Comparison of ENCODE assay signal across 11 cellular contexts in genomic region chr3:124263168-124263567, GRCh38.
DNase-seq lines count a peak whose midpoint lies in the region; ATAC-seq, FAIRE-seq and TF ChIP-seq lines count a peak whose summit lies in the region.
"Had no signal": no experiment of that assay in that cellular context is flagged by ENCODE, and none has a peak within 500 bp of the region (broad histone marks: within the 10 kb centered on the region; RNA-seq: fewer than 3 reads in every experiment).

No MANE protein-coding gene starts in this region.

- CTCF ChIA-PET in K562 (lab: Yijun Ruan, JAX; ENCODE audit: low intra/inter-chr PET ratio), result no interaction called here

- H3K9ac ChIP-seq in K562 (ENCODE audit: insufficient read depth in 1 of 2, low read depth in 2 of 2, low read length in 2 of 2), result no peak overlapping the region

- WGBS in K562 (ENCODE audit: insufficient coverage, low coverage, missing lambda C conversion rate), result 4% methylated on average over 4 of the region's 4 CpGs

- DNase-seq in AML-193 (lab: John Stamatoyannopoulos, UW), result peak; percentile 1 to 12
- DNase-seq in LHCN-M2 (ENCODE audit: low read depth), result peak; percentile 93
- peak in 1 of 4 experiments; percentile 16 for DNase-seq in K562 (ENCODE audit: extremely low read depth in 1 of 4, low spot score in 3 of 4)
- peak; percentile 40 for DNase-seq in left kidney (ENCODE audit: low read depth, low spot score)
- no peak for DNase-seq in SW 1271 (lab: John Stamatoyannopoulos, UW)
- no peak for DNase-seq in activated naive CD4-positive, alpha-beta T cell (lab: John Stamatoyannopoulos, UW)
- no peak for DNase-seq in NCI-H1092 (lab: John Stamatoyannopoulos, UW)
- DNase-seq: GF-D8; lower lobe of right lung; stimulated activated CD4-positive, alpha-beta T cell treated with anti-CD3 and anti-CD28 coated beads, Interleukin-15, amount 100 ng/mL, for 24 hours had no signal

- TF ChIP-seq CTCF in K562 (IDR thresholded peaks at IDR 0.05 in 2 of 3, conservative IDR thresholded peaks at IDR 0.05 in 1 of 3; ENCODE audit: insufficient read depth in 2 of 3, low read depth in 1 of 3, low read length in 3 of 3), result no peak

- H3K4me2 ChIP-seq in K562 (ENCODE audit: insufficient read depth, low read length), result no peak overlapping the region

- no peak overlapping the region for H3K4me3 ChIP-seq in K562
- H3K4me3 ChIP-seq: lower lobe of right lung had no signal

- H3K27me3 ChIP-seq in K562 (ENCODE audit: control insufficient read depth in 2 of 2, insufficient read depth in 2 of 2, low read length in 2 of 2), result no peaks in the 10 kb centered on the region; a peak in 1 of 5 replicates

- no TSS peak for BruUV-seq in K562 (replicated peaks; lab: Mats Ljungman, UMichigan)

- H3K9me3 ChIP-seq in K562 (replicated peaks; ENCODE audit: control insufficient read depth, insufficient read depth, low read depth, low read length), result no peaks in the 10 kb centered on the region
- H3K9me3 ChIP-seq: lower lobe of right lung had no signal

- intact Hi-C loops in K562 (cut with micrococcal nuclease), result no loop called here

- TF ChIP-seq POLR2A in K562 (conservative IDR thresholded peaks at IDR 0.05), result no peak

- no peak for TF ChIP-seq RAD21 in K562 (CRISPR knock-in tag; conservative IDR thresholded peaks at IDR 0.05 in 1 of 2, IDR thresholded peaks at IDR 0.05 in 1 of 2)

- H3K27ac ChIP-seq in K562 (ENCODE audit: extremely low read depth, low read depth, low read length), result no peak overlapping the region
- H3K27ac ChIP-seq: lower lobe of right lung had no signal

- H3K4me1 ChIP-seq in K562 (replicated peaks in 1 of 2; ENCODE audit: control insufficient read depth in 2 of 2, insufficient read depth in 2 of 2, low read length in 2 of 2), result no peaks in the 10 kb centered on the region

- H3K79me2 ChIP-seq in K562 (ENCODE audit: control insufficient read depth, insufficient read depth, low read length), result no peaks in the 10 kb centered on the region

- no peak overlapping the region for H2AFZ ChIP-seq in K562 (ENCODE audit: low read depth, low read length)

- TF ChIP-seq EP300 in K562 (IDR thresholded peaks at IDR 0.05; ENCODE audit: low read length), result no peak

- no peak for ATAC-seq in K562
- no peak for ATAC-seq in HG03097 (IDR thresholded peaks at IDR 0.05; ENCODE audit: low FRiP score, unreplicated experiment)
- ATAC-seq: lower lobe of right lung had no signal

- POLR2A ChIA-PET in K562 (lab: Yijun Ruan, JAX), result interaction anchor here (0.6 kb wide), 1 partner anchor 200 kb away, joined by 3 read pairs; no protein-coding TSS in a partner anchor

- in situ Hi-C loops in K562 (cut with MboI), result no loop called here

- no peaks in the 10 kb centered on the region for H4K20me1 ChIP-seq in K562 (replicated peaks; ENCODE audit: control insufficient read depth, insufficient read depth, low read length)

- H3K9me1 ChIP-seq in K562 (ENCODE audit: control insufficient read depth, insufficient read depth, low read length), result no peaks in the 10 kb centered on the region

- no peaks in the 10 kb centered on the region for H3K36me3 ChIP-seq in K562 (ENCODE audit: control insufficient read depth, insufficient read depth, low read length)
- H3K36me3 ChIP-seq: lower lobe of right lung had no signal

- FAIRE-seq in K562 (lab: Jason Lieb, UNC), result no peak

TF ChIP-seq in K562, 482 proteins besides CTCF, POLR2A, EP300 and RAD21 (continues in another document):
- no peak for TF ChIP-seq ZNF609 (CRISPR knock-in tag; IDR thresholded peaks at IDR 0.05; ENCODE audit: borderline replicate concordance)
- no peak for TF ChIP-seq ZNF175 (CRISPR knock-in tag; IDR thresholded peaks at IDR 0.05; ENCODE audit: low read depth)
- no peak for TF ChIP-seq ZBTB17 (CRISPR knock-in tag; IDR thresholded peaks at IDR 0.05)
- TF ChIP-seq THRB (CRISPR knock-in tag; conservative IDR thresholded peaks at IDR 0.05), result no peak
- TF ChIP-seq ZNF431 (CRISPR knock-in tag; IDR thresholded peaks at IDR 0.05), result no peak
- TF ChIP-seq KDM4B (IDR thresholded peaks at IDR 0.05; ENCODE audit: borderline replicate concordance in 2 of 2, low read depth in 1 of 2), result no peak
- TF ChIP-seq HDAC3 (IDR thresholded peaks at IDR 0.05; ENCODE audit: borderline replicate concordance, partially characterized antibody), result no peak
- TF ChIP-seq ZNF316 (IDR thresholded peaks at IDR 0.05), result peak; percentile 88
- no peak for TF ChIP-seq ILF3 (IDR thresholded peaks at IDR 0.05; ENCODE audit: borderline replicate concordance)
- no peak for TF ChIP-seq ZNF699 (CRISPR knock-in tag; IDR thresholded peaks at IDR 0.05; ENCODE audit: insufficient replicate concordance)
- no peak for TF ChIP-seq POLR3G (IDR thresholded peaks at IDR 0.05; ENCODE audit: extremely low read depth, insufficient read length, insufficient replicate concordance)
- no peak for TF ChIP-seq ZNF668 (CRISPR knock-in tag; IDR thresholded peaks at IDR 0.05)
- TF ChIP-seq BDP1 (IDR thresholded peaks at IDR 0.05; ENCODE audit: insufficient read depth, insufficient read length), result no peak
- no peak for TF ChIP-seq NR4A1 (CRISPR knock-in tag; IDR thresholded peaks at IDR 0.05)
- TF ChIP-seq NR4A1 (tag; IDR thresholded peaks at IDR 0.05), result no peak
- peak; percentile 63 for TF ChIP-seq MAFK (IDR thresholded peaks at IDR 0.05; ENCODE audit: low read length)
- TF ChIP-seq REST (CRISPR knock-in tag; IDR thresholded peaks at IDR 0.05; ENCODE audit: low read depth), result no peak
- TF ChIP-seq FOSL1 (tag; conservative IDR thresholded peaks at IDR 0.05), result no peak
- no peak for TF ChIP-seq CAMTA2 (CRISPR knock-in tag; conservative IDR thresholded peaks at IDR 0.05)

Comparison
In these comparisons a context has a peak if more than half of its experiments do, and no peak if none do; other contexts are left out.
1. DNase-seq: peak in AML-193 (2 of 2), LHCN-M2 (single experiment) and left kidney (single experiment); none in SW 1271 (0 of 2), activated naive CD4-positive, alpha-beta T cell (0 of 4) and NCI-H1092 (single experiment).